15 cellular contexts compared by ENCODE assay signal in the genomic region with DNA sequence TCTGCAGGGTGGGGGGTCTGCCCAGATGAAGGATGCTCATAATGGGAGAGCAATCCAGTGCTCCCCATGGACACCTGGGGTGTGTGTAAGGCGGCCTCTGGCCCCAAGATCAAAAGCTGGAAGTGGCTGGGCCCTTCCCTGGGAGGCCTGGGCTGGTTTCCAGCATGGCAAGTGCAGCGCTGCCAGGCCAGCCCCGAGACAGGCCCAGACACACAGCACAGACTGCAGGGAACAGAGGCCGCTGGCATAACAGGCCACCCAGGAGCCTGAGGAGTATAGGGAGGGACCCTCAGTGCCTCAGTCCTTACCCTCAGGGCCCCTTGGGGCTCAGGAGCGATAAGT. TPM values are rescaled to one million over a fixed set of nuclear protein-coding genes. Genes with fewer than 3 reads are reported as not detected.
DNase-seq lines count a peak whose midpoint lies in the region; ATAC-seq and TF ChIP-seq lines count a peak whose summit lies in the region.
"Had no signal": no experiment of that assay in that cellular context is flagged by ENCODE, and none has a peak within 500 bp of the region (broad histone marks: within the 10 kb centered on the region; RNA-seq: fewer than 3 reads in every experiment).

No MANE protein-coding gene starts in this region.

- DNase-seq in activated naive CD8-positive, alpha-beta T cell treated with anti-CD3 and anti-CD28 coated beads, Interleukin-2, amount 10 ng/mL, durations not matched to agents 7 days and 5 days, result no peak
- no peak for DNase-seq in activated naive CD8-positive, alpha-beta T cell treated with anti-CD3 and anti-CD28 coated beads for 36 hours
- DNase-seq in activated T-helper 1 cell treated with anti-CD3 and anti-CD28 coated beads, Interleukin-12 subunit alpha, Interleukin-12 subunit beta, Interleukin-2, Interleukin-4 antibody, amounts not matched to agents 30 ng/mL and 10 ng/mL and 1 ng/mL, durations not matched to agents 14 hours and 24 hours and 36 hours (ENCODE audit: low spot score), result no peak
- DNase-seq in mesothelial cell of epicardium (ENCODE audit: low spot score in 2 of 2, unreplicated experiment in 2 of 2), result no peak
- no peak for DNase-seq in type B pancreatic cell (ENCODE audit: extremely low spot score, unreplicated experiment)
- no peak for DNase-seq in epidermal melanocyte (ENCODE audit: insufficient read length, low spot score)
- DNase-seq in DMS53 (lab: John Stamatoyannopoulos, UW), result no peak
- no peak for DNase-seq in NCI-H187 (lab: John Stamatoyannopoulos, UW)
- DNase-seq: ACHN; activated CD8-positive, alpha-beta memory T cell treated with anti-CD3 and anti-CD28 coated beads for 24 hours; cerebellar nuclear complex; NCI-H2029 treated with DMSO at 0.1 percent for 48 hours; right lobe of liver; upper lobe of left lung had no signal

- H3K9me3 Mint-ChIP-seq in activated naive CD8-positive, alpha-beta T cell treated with anti-CD3 and anti-CD28 coated beads, Interleukin-2, amount 10 ng/mL, durations not matched to agents 7 days and 5 days, result no peaks in the 10 kb centered on the region
- no peaks in the 10 kb centered on the region for H3K9me3 Mint-ChIP-seq in activated naive CD8-positive, alpha-beta T cell treated with anti-CD3 and anti-CD28 coated beads for 36 hours
- H3K9me3 Mint-ChIP-seq in activated T-helper 1 cell treated with anti-CD3 and anti-CD28 coated beads, Interleukin-12 subunit alpha, Interleukin-12 subunit beta, Interleukin-2, Interleukin-4 antibody, amounts not matched to agents 30 ng/mL and 10 ng/mL and 1 ng/mL, durations not matched to agents 14 hours and 24 hours and 36 hours, result no peaks in the 10 kb centered on the region
- no peaks in the 10 kb centered on the region for H3K9me3 Mint-ChIP-seq in mesothelial cell of epicardium
- no peaks in the 10 kb centered on the region for H3K9me3 Mint-ChIP-seq in type B pancreatic cell
- H3K9me3 Mint-ChIP-seq: stimulated activated naive CD8-positive, alpha-beta T cell treated with anti-CD3 and anti-CD28 coated beads, Interleukin-15, Interleukin-2, amounts not matched to agents 100 ng/mL and 50 ng/mL, for 24 hours had no signal

- TF ChIP-seq CTCF in mesothelial cell of epicardium (IDR thresholded peaks at IDR 0.05; ENCODE audit: unreplicated experiment) (no peak), type B pancreatic cell (conservative IDR thresholded peaks at IDR 0.05) (no peak)

- H3K27ac Mint-ChIP-seq in activated naive CD8-positive, alpha-beta T cell treated with anti-CD3 and anti-CD28 coated beads, Interleukin-2, amount 10 ng/mL, durations not matched to agents 7 days and 5 days, result no peak overlapping the region
- H3K27ac Mint-ChIP-seq in activated naive CD8-positive, alpha-beta T cell treated with anti-CD3 and anti-CD28 coated beads for 36 hours, result no peak overlapping the region
- no peak overlapping the region for H3K27ac Mint-ChIP-seq in activated T-helper 1 cell treated with anti-CD3 and anti-CD28 coated beads, Interleukin-12 subunit alpha, Interleukin-12 subunit beta, Interleukin-2, Interleukin-4 antibody, amounts not matched to agents 30 ng/mL and 10 ng/mL and 1 ng/mL, durations not matched to agents 14 hours and 24 hours and 36 hours
- H3K27ac Mint-ChIP-seq in mesothelial cell of epicardium (no peak overlapping the region), type B pancreatic cell (peak overlapping the region; percentile 59)
- H3K27ac Mint-ChIP-seq: stimulated activated naive CD8-positive, alpha-beta T cell treated with anti-CD3 and anti-CD28 coated beads, Interleukin-15, Interleukin-2, amounts not matched to agents 100 ng/mL and 50 ng/mL, for 24 hours had no signal

- POLR2A ChIA-PET in activated naive CD8-positive, alpha-beta T cell treated with anti-CD3 and anti-CD28 coated beads, Interleukin-2, amount 10 ng/mL, durations not matched to agents 7 days and 5 days (lab: Charles Lee), result interaction anchor here (1.3 kb wide), 1 partner anchor 10 kb away, joined by 4 read pairs; a partner anchor contains a TSS

- intact Hi-C loops in activated T-helper 1 cell treated with anti-CD3 and anti-CD28 coated beads, Interleukin-12 subunit alpha, Interleukin-12 subunit beta, Interleukin-2, Interleukin-4 antibody, amounts not matched to agents 30 ng/mL and 10 ng/mL and 1 ng/mL, durations not matched to agents 14 hours and 24 hours and 36 hours (cut with micrococcal nuclease), result loop anchor here (2.0 kb wide), 1 partner anchor 21 kb away; no protein-coding TSS in a partner anchor

- no peaks in the 10 kb centered on the region for H3K36me3 Mint-ChIP-seq in activated naive CD8-positive, alpha-beta T cell treated with anti-CD3 and anti-CD28 coated beads, Interleukin-2, amount 10 ng/mL, durations not matched to agents 7 days and 5 days
- H3K36me3 Mint-ChIP-seq in activated naive CD8-positive, alpha-beta T cell treated with anti-CD3 and anti-CD28 coated beads for 36 hours, result no peaks in the 10 kb centered on the region
- H3K36me3 Mint-ChIP-seq in activated T-helper 1 cell treated with anti-CD3 and anti-CD28 coated beads, Interleukin-12 subunit alpha, Interleukin-12 subunit beta, Interleukin-2, Interleukin-4 antibody, amounts not matched to agents 30 ng/mL and 10 ng/mL and 1 ng/mL, durations not matched to agents 14 hours and 24 hours and 36 hours (ENCODE audit: low read depth), result peaks cover 3% of the 10 kb centered on the region
- H3K36me3 Mint-ChIP-seq in mesothelial cell of epicardium, result no peaks in the 10 kb centered on the region
- no peaks in the 10 kb centered on the region for H3K36me3 Mint-ChIP-seq in type B pancreatic cell

- peaks cover 7% of the 10 kb centered on the region for H3K4me1 Mint-ChIP-seq in activated naive CD8-positive, alpha-beta T cell treated with anti-CD3 and anti-CD28 coated beads, Interleukin-2, amount 10 ng/mL, durations not matched to agents 7 days and 5 days
- peaks cover 13% of the 10 kb centered on the region for H3K4me1 Mint-ChIP-seq in activated naive CD8-positive, alpha-beta T cell treated with anti-CD3 and anti-CD28 coated beads for 36 hours
- peaks cover 14% of the 10 kb centered on the region for H3K4me1 Mint-ChIP-seq in activated T-helper 1 cell treated with anti-CD3 and anti-CD28 coated beads, Interleukin-12 subunit alpha, Interleukin-12 subunit beta, Interleukin-2, Interleukin-4 antibody, amounts not matched to agents 30 ng/mL and 10 ng/mL and 1 ng/mL, durations not matched to agents 14 hours and 24 hours and 36 hours (ENCODE audit: low read depth)
- H3K4me1 Mint-ChIP-seq in mesothelial cell of epicardium (peaks cover 15% of the 10 kb centered on the region), type B pancreatic cell (ENCODE audit: unreplicated experiment) (peaks cover 4% of the 10 kb centered on the region)

- peak overlapping the region; percentile 17 for H3K4me3 Mint-ChIP-seq in activated naive CD8-positive, alpha-beta T cell treated with anti-CD3 and anti-CD28 coated beads, Interleukin-2, amount 10 ng/mL, durations not matched to agents 7 days and 5 days
- H3K4me3 Mint-ChIP-seq in activated naive CD8-positive, alpha-beta T cell treated with anti-CD3 and anti-CD28 coated beads for 36 hours, result no peak overlapping the region
- peak overlapping the region; percentile 59 for H3K4me3 Mint-ChIP-seq in activated T-helper 1 cell treated with anti-CD3 and anti-CD28 coated beads, Interleukin-12 subunit alpha, Interleukin-12 subunit beta, Interleukin-2, Interleukin-4 antibody, amounts not matched to agents 30 ng/mL and 10 ng/mL and 1 ng/mL, durations not matched to agents 14 hours and 24 hours and 36 hours
- H3K4me3 Mint-ChIP-seq in mesothelial cell of epicardium (peak overlapping the region; percentile 30), type B pancreatic cell (peak overlapping the region; percentile 59)
- H3K4me3 Mint-ChIP-seq: stimulated activated naive CD8-positive, alpha-beta T cell treated with anti-CD3 and anti-CD28 coated beads, Interleukin-15, Interleukin-2, amounts not matched to agents 100 ng/mL and 50 ng/mL, for 24 hours had no signal

- no peak for ATAC-seq in activated naive CD8-positive, alpha-beta T cell treated with anti-CD3 and anti-CD28 coated beads, Interleukin-2, amount 10 ng/mL, durations not matched to agents 7 days and 5 days (ENCODE audit: low read depth)

- H3K27me3 Mint-ChIP-seq in activated naive CD8-positive, alpha-beta T cell treated with anti-CD3 and anti-CD28 coated beads, Interleukin-2, amount 10 ng/mL, durations not matched to agents 7 days and 5 days, result peaks cover 73% of the 10 kb centered on the region
- H3K27me3 Mint-ChIP-seq in activated naive CD8-positive, alpha-beta T cell treated with anti-CD3 and anti-CD28 coated beads for 36 hours, result peaks cover 65% of the 10 kb centered on the region
- H3K27me3 Mint-ChIP-seq in activated T-helper 1 cell treated with anti-CD3 and anti-CD28 coated beads, Interleukin-12 subunit alpha, Interleukin-12 subunit beta, Interleukin-2, Interleukin-4 antibody, amounts not matched to agents 30 ng/mL and 10 ng/mL and 1 ng/mL, durations not matched to agents 14 hours and 24 hours and 36 hours (ENCODE audit: insufficient read depth), result peaks cover 55% of the 10 kb centered on the region
- H3K27me3 Mint-ChIP-seq in mesothelial cell of epicardium (ENCODE audit: low read depth) (peaks cover 98% of the 10 kb centered on the region), type B pancreatic cell (peaks cover 98% of the 10 kb centered on the region)

RNA-seq across cellular contexts. Expression of a gene that starts 10.0 kb away (rescaled TPM):
- total RNA-seq in activated naive CD8-positive, alpha-beta T cell treated with anti-CD3 and anti-CD28 coated beads, Interleukin-2, amount 10 ng/mL, durations not matched to agents 7 days and 5 days, result under 1 TPM in 1 of 2 experiments, not detected in 1; 0.25 TPM
- 1 to 10 TPM; 1.3 to 1.6 TPM for total RNA-seq in activated naive CD8-positive, alpha-beta T cell treated with anti-CD3 and anti-CD28 coated beads for 36 hours
- total RNA-seq in activated T-helper 1 cell treated with anti-CD3 and anti-CD28 coated beads, Interleukin-12 subunit alpha, Interleukin-12 subunit beta, Interleukin-2, Interleukin-4 antibody, amounts not matched to agents 30 ng/mL and 10 ng/mL and 1 ng/mL, durations not matched to agents 14 hours and 24 hours and 36 hours, result 2.8 and 3.1 TPM in 2 replicates
- 0.55 to 0.80 TPM (median 0.79 TPM) in 3 replicates for total RNA-seq in mesothelial cell of epicardium
- 1.5 and 1.9 TPM in 2 replicates for total RNA-seq in type B pancreatic cell (ENCODE audit: low replicate concordance)

RNA-seq across cellular contexts. Expression of a gene that starts 10.0 kb away (rescaled TPM):
- total RNA-seq in activated naive CD8-positive, alpha-beta T cell treated with anti-CD3 and anti-CD28 coated beads, Interleukin-2, amount 10 ng/mL, durations not matched to agents 7 days and 5 days, result 1 to 10 TPM; 1.6 to 1.9 TPM
- total RNA-seq in activated naive CD8-positive, alpha-beta T cell treated with anti-CD3 and anti-CD28 coated beads for 36 hours, result under 1 TPM in 1 of 2 experiments, not detected in 1; 0.16 TPM
- 0.13 TPM in 1 of 2 replicates, not detected in the other for total RNA-seq in activated T-helper 1 cell treated with anti-CD3 and anti-CD28 coated beads, Interleukin-12 subunit alpha, Interleukin-12 subunit beta, Interleukin-2, Interleukin-4 antibody, amounts not matched to agents 30 ng/mL and 10 ng/mL and 1 ng/mL, durations not matched to agents 14 hours and 24 hours and 36 hours
- total RNA-seq in mesothelial cell of epicardium (0.91 to 1.2 TPM (median 1.0 TPM) in 3 replicates), type B pancreatic cell (ENCODE audit: low replicate concordance) (0.51 and 0.55 TPM in 2 replicates)

RNA-seq across cellular contexts. Expression of a gene that starts 40.4 kb away (rescaled TPM):
- total RNA-seq in activated naive CD8-positive, alpha-beta T cell treated with anti-CD3 and anti-CD28 coated beads, Interleukin-2, amount 10 ng/mL, durations not matched to agents 7 days and 5 days, result 10 to 100 TPM; 40.2 to 42.4 TPM
- 10 to 100 TPM; 57.3 to 61.1 TPM for total RNA-seq in activated naive CD8-positive, alpha-beta T cell treated with anti-CD3 and anti-CD28 coated beads for 36 hours
- total RNA-seq in activated T-helper 1 cell treated with anti-CD3 and anti-CD28 coated beads, Interleukin-12 subunit alpha, Interleukin-12 subunit beta, Interleukin-2, Interleukin-4 antibody, amounts not matched to agents 30 ng/mL and 10 ng/mL and 1 ng/mL, durations not matched to agents 14 hours and 24 hours and 36 hours, result 52.4 and 58.1 TPM in 2 replicates
- total RNA-seq in mesothelial cell of epicardium, result 54.0 to 65.5 TPM (median 54.8 TPM) in 3 replicates
- 54.4 and 68.3 TPM in 2 replicates for total RNA-seq in type B pancreatic cell (ENCODE audit: low replicate concordance)

RNA-seq across cellular contexts. Expression of a gene that starts 55.4 kb away (rescaled TPM):
- under 1 TPM; 0.22 to 0.28 TPM for total RNA-seq in activated naive CD8-positive, alpha-beta T cell treated with anti-CD3 and anti-CD28 coated beads, Interleukin-2, amount 10 ng/mL, durations not matched to agents 7 days and 5 days
- total RNA-seq in activated naive CD8-positive, alpha-beta T cell treated with anti-CD3 and anti-CD28 coated beads for 36 hours, result 1 to 10 TPM; 1.1 to 1.3 TPM
- 2.6 and 3.0 TPM in 2 replicates for total RNA-seq in activated T-helper 1 cell treated with anti-CD3 and anti-CD28 coated beads, Interleukin-12 subunit alpha, Interleukin-12 subunit beta, Interleukin-2, Interleukin-4 antibody, amounts not matched to agents 30 ng/mL and 10 ng/mL and 1 ng/mL, durations not matched to agents 14 hours and 24 hours and 36 hours
- 94.4 to 104 TPM (median 95.8 TPM) in 3 replicates for total RNA-seq in mesothelial cell of epicardium
- total RNA-seq in type B pancreatic cell (ENCODE audit: low replicate concordance), result 43.0 and 44.1 TPM in 2 replicates
